In genomic region chr6:155078331-155078745, GRCh38 we compare ENCODE assay signal across 12 cellular contexts.
A peak's percentile ranks its signal among the peaks of the same experiment; 100 is the strongest.
DNase-seq lines count a peak whose midpoint lies in the region; FAIRE-seq and TF ChIP-seq lines count a peak whose summit lies in the region.
"Had no signal": no experiment of that assay in that cellular context is flagged by ENCODE, and none has a peak within 500 bp of the region (broad histone marks: within the 10 kb centered on the region; RNA-seq: fewer than 3 reads in every experiment).

No MANE protein-coding gene starts in this region.

- peak; percentile 38 for DNase-seq in Caki2 (ENCODE audit: low read depth)
- DNase-seq in NB4 (ENCODE audit: low read depth), result peak; percentile 9
- DNase-seq in astrocyte (ENCODE audit: low read depth), result peak; percentile 59
- DNase-seq in neural progenitor cell (ENCODE audit: low spot score), result no peak
- no peak for DNase-seq in stomach
- DNase-seq in NCI-H345 treated with DMSO at 0.1 percent for 48 hours (lab: John Stamatoyannopoulos, UW; ENCODE audit: unreplicated experiment), result no peak
- DNase-seq in DMS153 treated with DMSO at 0.1 percent for 48 hours (lab: John Stamatoyannopoulos, UW; ENCODE audit: unreplicated experiment), result no peak
- no peak for DNase-seq in HTR-8/SVneo (ENCODE audit: insufficient read length, low spot score)
- DNase-seq: activated B cell treated with CpG ODN at 0.5 μM for 24 hours, NCI-H226 had no signal

- TF ChIP-seq POLR2A in NB4 (IDR thresholded peaks at IDR 0.05; ENCODE audit: extremely low read depth, insufficient read length) (no peak), stomach (IDR thresholded peaks at IDR 0.05) (no peak)

- H3K36me3 ChIP-seq in astrocyte (ENCODE audit: insufficient read depth, low read length) (no peaks in the 10 kb centered on the region), neural progenitor cell (no peaks in the 10 kb centered on the region), stomach (no peaks in the 10 kb centered on the region)

- H3K27ac ChIP-seq in astrocyte (ENCODE audit: low read depth, low read length) (no peak overlapping the region), neural progenitor cell (no peak overlapping the region), stomach (no peak overlapping the region)

- H3K36me3 Mint-ChIP-seq in astrocyte (ENCODE audit: low read depth, unreplicated experiment) (peaks cover 5% of the 10 kb centered on the region), neural progenitor cell (peaks cover 2% of the 10 kb centered on the region)

- H3K79me2 ChIP-seq in astrocyte (ENCODE audit: insufficient read depth, low read length), result no peaks in the 10 kb centered on the region
- H3K79me2 ChIP-seq in neural progenitor cell (ENCODE audit: low read depth), result no peaks in the 10 kb centered on the region

- peaks cover 13% of the 10 kb centered on the region for H3K4me1 ChIP-seq in astrocyte (ENCODE audit: insufficient read depth, low read length)
- H3K4me1 ChIP-seq in neural progenitor cell, result peaks cover 10% of the 10 kb centered on the region
- no peaks in the 10 kb centered on the region for H3K4me1 ChIP-seq in stomach

- H3K27me3 Mint-ChIP-seq in astrocyte (ENCODE audit: low read depth, unreplicated experiment) (no peaks in the 10 kb centered on the region), neural progenitor cell (ENCODE audit: insufficient read depth, low read depth) (peaks cover 3% of the 10 kb centered on the region)
- H3K27me3 Mint-ChIP-seq: B cell had no signal

- H3K4me1 Mint-ChIP-seq in astrocyte (ENCODE audit: low read depth, unreplicated experiment) (peaks cover 56% of the 10 kb centered on the region), neural progenitor cell (peaks cover 18% of the 10 kb centered on the region)

- no peak overlapping the region for H3K9ac ChIP-seq in astrocyte (ENCODE audit: low read length)
- no peak overlapping the region for H3K9ac ChIP-seq in neural progenitor cell

- H4K20me1 ChIP-seq in astrocyte (ENCODE audit: insufficient read depth, low read length) (no peaks in the 10 kb centered on the region), neural progenitor cell (ENCODE audit: low read depth) (no peaks in the 10 kb centered on the region)

- H3F3A ChIP-seq in neural progenitor cell (ENCODE audit: low read depth), result peaks cover 11% of the 10 kb centered on the region

- no peak overlapping the region for H3K4me3 Mint-ChIP-seq in astrocyte (ENCODE audit: unreplicated experiment)
- H3K4me3 Mint-ChIP-seq in neural progenitor cell, result no peak overlapping the region
- H3K4me3 Mint-ChIP-seq: activated B cell treated with CpG ODN at 0.5 μM for 24 hours, B cell had no signal

- FAIRE-seq in astrocyte (lab: Jason Lieb, UNC) (no peak), HTR-8/SVneo (lab: Jason Lieb, UNC) (no peak)
- FAIRE-seq: GM18507 had no signal

- WGBS in stomach, 5 donors, result 70 to 83% (median 77%) methylated on average over 8 of the region's 8 CpGs

- in situ Hi-C loops in Caki2 (cut with HindIII; ENCODE audit: low pct_unique_long_range_greater_than_20kb, low sequenced_read_pairs), result no loop called here

- H3K4me2 ChIP-seq in astrocyte (ENCODE audit: low read length) (no peak overlapping the region), neural progenitor cell (no peak overlapping the region)

- H3K9me3 ChIP-seq in astrocyte (ENCODE audit: insufficient read depth, low read depth, low read length), result no peaks in the 10 kb centered on the region
- no peaks in the 10 kb centered on the region for H3K9me3 ChIP-seq in neural progenitor cell (ENCODE audit: low read depth)
- no peaks in the 10 kb centered on the region for H3K9me3 ChIP-seq in stomach

- TF ChIP-seq EP300 in stomach (IDR thresholded peaks at IDR 0.05), result no peak

- H2AFZ ChIP-seq in astrocyte (ENCODE audit: low read depth, low read length), result peak overlapping the region; percentile 24
- no peak overlapping the region for H2AFZ ChIP-seq in neural progenitor cell (replicated peaks)

- intact Hi-C loops in stomach (cut with DNase I; ENCODE audit: low total_unique reads), result no loop called here

- H3K27ac Mint-ChIP-seq in astrocyte (ENCODE audit: unreplicated experiment), result peak overlapping the region; percentile 56
- H3K27ac Mint-ChIP-seq in neural progenitor cell, result peak overlapping the region; percentile 65
- H3K27ac Mint-ChIP-seq: activated B cell treated with CpG ODN at 0.5 μM for 24 hours, B cell had no signal

- TF ChIP-seq CTCF in NB4 (IDR thresholded peaks at IDR 0.05; ENCODE audit: low read depth, low read length) (no peak), astrocyte (IDR thresholded peaks at IDR 0.05; ENCODE audit: insufficient read depth, low read depth, low read length) (no peak), neural progenitor cell (IDR thresholded peaks at IDR 0.05) (no peak), stomach (IDR thresholded peaks at IDR 0.05) (no peak)

- no peaks in the 10 kb centered on the region for H3K9me3 Mint-ChIP-seq in astrocyte (ENCODE audit: unreplicated experiment)
- H3K9me3 Mint-ChIP-seq in neural progenitor cell, result no peaks in the 10 kb centered on the region
- H3K9me3 Mint-ChIP-seq: activated B cell treated with CpG ODN at 0.5 μM for 24 hours had no signal

- H3K27me3 ChIP-seq in astrocyte (ENCODE audit: insufficient read depth, low read length) (no peaks in the 10 kb centered on the region), neural progenitor cell (no peaks in the 10 kb centered on the region), stomach (no peaks in the 10 kb centered on the region)

- H3K4me3 ChIP-seq in NB4 (ENCODE audit: low read depth, low read length), result no peak overlapping the region
- H3K4me3 ChIP-seq in astrocyte (ENCODE audit: insufficient read depth, low read depth, low read length), result no peak overlapping the region
- H3K4me3 ChIP-seq in neural progenitor cell, result no peak overlapping the region
- H3K4me3 ChIP-seq in stomach, result no peak overlapping the region

Comparison
In these comparisons a context has a peak if more than half of its experiments do, and no peak if none do; other contexts are left out.
1. DNase-seq: peak in Caki2 (single experiment), NB4 (single experiment) and astrocyte (single experiment); none in neural progenitor cell (single experiment), stomach (single experiment), NCI-H345 treated with DMSO at 0.1 percent for 48 hours (single experiment), DMS153 treated with DMSO at 0.1 percent for 48 hours (single experiment) and HTR-8/SVneo (single experiment).